24 cellular contexts compared by ENCODE assay signal in genomic region chr1:155696524-155696923, GRCh38.
"Had no signal": no experiment of that assay in that cellular context is flagged by ENCODE, and none has a peak within 500 bp of the region (broad histone marks: within the 10 kb centered on the region; RNA-seq: fewer than 3 reads in every experiment).

No MANE protein-coding gene starts in this region.

- H3K27me3 Mint-ChIP-seq: naive B cell; stimulated activated memory B cell treated with anti-CD40 and anti-IgM and Interleukin-4, amounts not matched to agents 10 μg/mL and 1 μg/mL and 100 μg/mL, for 72 hours had no signal

- ATAC-seq: esophagus mucosa; gastrocnemius medialis; mucosa of descending colon; psoas muscle; right cardiac atrium; stimulated activated memory B cell treated with anti-CD40 and anti-IgM and Interleukin-4, amounts not matched to agents 10 μg/mL and 1 μg/mL and 100 μg/mL, for 72 hours; stimulated activated naive CD8-positive, alpha-beta T cell treated with anti-CD3 and anti-CD28 coated beads, Interleukin-15, Interleukin-2, amounts not matched to agents 100 U/mL and 50 U/mL, for 24 hours had no signal

- H3K4me3 Mint-ChIP-seq: mesothelial cell of epicardium; naive B cell; nephron progenitor cell; stimulated activated memory B cell treated with anti-CD40 and anti-IgM and Interleukin-4, amounts not matched to agents 10 μg/mL and 1 μg/mL and 100 μg/mL, for 72 hours had no signal

- H3K9me3 Mint-ChIP-seq: stimulated activated memory B cell treated with anti-CD40 and anti-IgM and Interleukin-4, amounts not matched to agents 10 μg/mL and 1 μg/mL and 100 μg/mL, for 72 hours had no signal

- H3K27me3 ChIP-seq: gastrocnemius medialis, ovary, sigmoid colon, testis, tibial artery, upper lobe of left lung had no signal

- H3K9me3 ChIP-seq: gastrocnemius medialis, ovary, psoas muscle, sigmoid colon, testis, tibial artery, upper lobe of left lung had no signal

- H3K4me1 Mint-ChIP-seq: nephron progenitor cell had no signal

- H3K27ac ChIP-seq: coronary artery, epithelial cell of prostate, gastrocnemius medialis, ovary, psoas muscle, sigmoid colon, testis, tibial artery, upper lobe of left lung had no signal

- H3K27ac Mint-ChIP-seq: mesothelial cell of epicardium; nephron progenitor cell; stimulated activated memory B cell treated with anti-CD40 and anti-IgM and Interleukin-4, amounts not matched to agents 10 μg/mL and 1 μg/mL and 100 μg/mL, for 72 hours had no signal

- DNase-seq: foreskin fibroblast; gastrocnemius medialis; mesenchymal stem cell; mucosa of descending colon; naive B cell; nephron progenitor cell; occipital lobe; ovary; posterior cingulate gyrus; psoas muscle; right cardiac atrium; sigmoid colon; stimulated activated CD4-positive, alpha-beta T cell treated with anti-CD3 and anti-CD28 coated beads, Interleukin-2, amount 100 ng/mL, for 24 hours; stimulated activated CD4-positive, alpha-beta T cell treated with anti-CD3 and anti-CD28 coated beads, Interleukin-4, amount 100 ng/mL, for 24 hours; stimulated activated naive CD8-positive, alpha-beta T cell treated with anti-CD3 and anti-CD28 coated beads, Interleukin-15, Interleukin-2, amounts not matched to agents 100 U/mL and 50 U/mL, for 24 hours; substantia nigra; testis; tibial artery; upper lobe of left lung had no signal
